12 cellular contexts compared by ENCODE assay signal in the genomic region with DNA sequence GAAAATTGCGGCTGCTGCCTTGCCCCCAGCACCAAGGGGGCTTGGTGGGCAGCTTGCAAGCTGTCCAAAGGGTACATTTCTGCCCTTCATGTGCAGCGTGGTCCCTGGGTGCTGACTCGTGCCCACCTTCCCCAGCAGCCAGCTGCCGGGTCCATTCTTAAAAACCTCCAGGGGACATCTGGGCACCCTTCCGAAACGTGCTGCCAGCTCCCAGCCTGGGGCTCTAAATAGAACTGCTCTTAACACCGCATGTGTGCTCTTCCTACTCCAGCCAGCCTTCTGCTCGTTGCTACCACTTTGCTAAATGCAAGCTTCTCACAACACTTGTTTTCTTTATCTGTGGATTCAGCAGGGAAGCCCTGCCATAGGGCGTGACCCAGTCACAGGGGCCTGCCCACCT.
"Had no signal": no experiment of that assay in that cellular context is flagged by ENCODE, and none has a peak within 500 bp of the region (broad histone marks: within the 10 kb centered on the region; RNA-seq: fewer than 3 reads in every experiment).

No MANE protein-coding gene starts in this region.

- H3K27ac Mint-ChIP-seq: activated naive CD8-positive, alpha-beta T cell; naive thymus-derived CD8-positive, alpha-beta T cell had no signal

- ATAC-seq: body of pancreas; left lung; naive thymus-derived CD8-positive, alpha-beta T cell had no signal

- H3K4me3 Mint-ChIP-seq: activated naive CD8-positive, alpha-beta T cell; naive thymus-derived CD8-positive, alpha-beta T cell had no signal

- DNase-seq: activated CD4-positive, alpha-beta T cell treated with anti-CD3 and anti-CD28 coated beads, Interleukin-2, amount 50 U/mL, for 1 hour; activated CD4-positive, CD25-positive, alpha-beta regulatory T cell; activated CD8-positive, alpha-beta memory T cell treated with anti-CD3 and anti-CD28 coated beads for 24 hours; activated gamma-delta T cell treated with Interleukin-2 at 50 U/mL for 16 hours; amygdala; body of pancreas; central memory CD4-positive, alpha-beta T cell; left lung; naive thymus-derived CD8-positive, alpha-beta T cell; stimulated activated CD4-positive, alpha-beta T cell treated with anti-CD3 and anti-CD28 coated beads, Interleukin-4, amount 100 ng/mL, for 24 hours; stimulated activated naive CD4-positive, alpha-beta T cell had no signal

- H3K27me3 Mint-ChIP-seq: activated naive CD8-positive, alpha-beta T cell had no signal

- H3K4me1 Mint-ChIP-seq: naive thymus-derived CD8-positive, alpha-beta T cell had no signal
